ENCODE assay signal across 19 cellular contexts in genomic region chr13:103164239-103164638, GRCh38.
"Had no signal": no experiment of that assay in that cellular context is flagged by ENCODE, and none has a peak within 500 bp of the region (broad histone marks: within the 10 kb centered on the region; RNA-seq: fewer than 3 reads in every experiment).

No MANE protein-coding gene starts in this region.

- ATAC-seq: esophagus mucosa; heart left ventricle; left lobe of liver; mucosa of descending colon; naive thymus-derived CD8-positive, alpha-beta T cell; psoas muscle; sciatic nerve; stimulated activated memory B cell treated with anti-CD40 and anti-IgM and Interleukin-4, amounts not matched to agents 10 μg/mL and 1 μg/mL and 100 μg/mL, for 72 hours; stimulated activated naive CD8-positive, alpha-beta T cell treated with anti-CD3 and anti-CD28 coated beads, Interleukin-15, amount 100 ng/mL, for 72 hours; upper lobe of right lung had no signal

- H3K36me3 Mint-ChIP-seq: naive thymus-derived CD8-positive, alpha-beta T cell; stimulated activated memory B cell treated with anti-CD40 and anti-IgM and Interleukin-4, amounts not matched to agents 10 μg/mL and 1 μg/mL and 100 μg/mL, for 72 hours had no signal

- H3K4me1 Mint-ChIP-seq: naive thymus-derived CD8-positive, alpha-beta T cell; stimulated activated memory B cell treated with anti-CD40 and anti-IgM and Interleukin-4, amounts not matched to agents 10 μg/mL and 1 μg/mL and 100 μg/mL, for 72 hours; stimulated activated naive CD8-positive, alpha-beta T cell treated with anti-CD3 and anti-CD28 coated beads, Interleukin-15, amount 100 ng/mL, for 72 hours had no signal

- H3K27me3 Mint-ChIP-seq: stimulated activated memory B cell treated with anti-CD40 and anti-IgM and Interleukin-4, amounts not matched to agents 10 μg/mL and 1 μg/mL and 100 μg/mL, for 72 hours; stimulated activated naive CD8-positive, alpha-beta T cell treated with anti-CD3 and anti-CD28 coated beads, Interleukin-15, amount 100 ng/mL, for 72 hours had no signal

- DNase-seq: dermis blood vessel endothelial cell; endodermal cell; heart left ventricle; hippocampal formation; mucosa of descending colon; naive thymus-derived CD8-positive, alpha-beta T cell; psoas muscle; retina; spleen; stimulated activated CD4-positive, alpha-beta T cell treated with anti-CD3 and anti-CD28 coated beads, Interleukin-15, amount 100 ng/mL, for 24 hours; stimulated activated CD4-positive, alpha-beta T cell treated with anti-CD3 and anti-CD28 coated beads, Interleukin-1b, Interleukin-23, amount 100 ng/mL, for 48 hours; stimulated activated CD4-positive, alpha-beta T cell treated with anti-CD3 and anti-CD28 coated beads, Interleukin-4, amount 100 ng/mL, for 24 hours; stimulated activated naive CD8-positive, alpha-beta T cell treated with anti-CD3 and anti-CD28 coated beads, Interleukin-15, amount 100 ng/mL, for 72 hours; testis; upper lobe of right lung had no signal

- H3K4me3 Mint-ChIP-seq: endodermal cell; naive thymus-derived CD8-positive, alpha-beta T cell; stimulated activated memory B cell treated with anti-CD40 and anti-IgM and Interleukin-4, amounts not matched to agents 10 μg/mL and 1 μg/mL and 100 μg/mL, for 72 hours; stimulated activated naive CD8-positive, alpha-beta T cell treated with anti-CD3 and anti-CD28 coated beads, Interleukin-15, amount 100 ng/mL, for 72 hours had no signal

- H3K27ac Mint-ChIP-seq: endodermal cell; naive thymus-derived CD8-positive, alpha-beta T cell; stimulated activated memory B cell treated with anti-CD40 and anti-IgM and Interleukin-4, amounts not matched to agents 10 μg/mL and 1 μg/mL and 100 μg/mL, for 72 hours; stimulated activated naive CD8-positive, alpha-beta T cell treated with anti-CD3 and anti-CD28 coated beads, Interleukin-15, amount 100 ng/mL, for 72 hours had no signal
